In genomic region chr15:85411992-85412538, GRCh38 we compare ENCODE assay signal across 13 cellular contexts. TPM values are rescaled to one million over a fixed set of nuclear protein-coding genes. Genes with fewer than 3 reads are reported as not detected.
DNase-seq lines count a peak whose midpoint lies in the region; ATAC-seq, FAIRE-seq and TF ChIP-seq lines count a peak whose summit lies in the region.
"Had no signal": no experiment of that assay in that cellular context is flagged by ENCODE, and none has a peak within 500 bp of the region (broad histone marks: within the 10 kb centered on the region; RNA-seq: fewer than 3 reads in every experiment).

No MANE protein-coding gene starts in this region.

- POLR2A ChIA-PET in A549 (lab: Yijun Ruan, JAX): interaction anchor here (0.6 to 4.6 kb wide), 3 partner anchors 32 to 82 kb away, joined by 8 to 34 read pairs (median 24); partner anchors contain the start of gene AKAP13

- peaks cover 68% of the 10 kb centered on the region for H3K4me1 ChIP-seq in A549

- no peak for TF ChIP-seq EP300 in A549 (IDR thresholded peaks at IDR 0.05)

- peak; percentile 51 for FAIRE-seq in A549 (lab: Jason Lieb, UNC)

- no peaks in the 10 kb centered on the region for H3K9me3 ChIP-seq in A549
- H3K9me3 ChIP-seq: gastroesophageal sphincter had no signal

- TF ChIP-seq RAD21 in A549 (conservative IDR thresholded peaks at IDR 0.05 in 1 of 2, IDR thresholded peaks at IDR 0.05 in 1 of 2): no peak

- no peak overlapping the region for H3K4me3 ChIP-seq in A549
- H3K4me3 ChIP-seq: gastroesophageal sphincter had no signal

- CTCF ChIA-PET in A549 (lab: Yijun Ruan, JAX): interaction anchor here (1.0 to 15.1 kb wide), 20 partner anchors 8 to 122 kb away, joined by 3 to 247 read pairs (median 11); no protein-coding TSS in a partner anchor

- H3K4me2 ChIP-seq in A549: peak overlapping the region; percentile 77

- no peak for TF ChIP-seq POLR2A in A549 (IDR thresholded peaks at IDR 0.05; ENCODE audit: low read length)

- DNase-seq in A549 (ENCODE audit: low read depth in 1 of 2, low spot score in 1 of 2): no peak
- DNase-seq in ELR (ENCODE audit: low read depth): peak; percentile 79
- peak; percentile 50 for DNase-seq in RPMI7951 (ENCODE audit: low read depth)
- peak; percentile 35 for DNase-seq in fibroblast of gingiva (ENCODE audit: low read depth)
- DNase-seq in NCI-H1930 (lab: John Stamatoyannopoulos, UW): no peak
- DNase-seq in NCI-H1048 (lab: John Stamatoyannopoulos, UW): no peak
- DNase-seq in RPMI8226: no peak
- DNase-seq: activated naive CD4-positive, alpha-beta T cell; Calu3; NCI-H2227 treated with DMSO at 0.1 percent for 48 hours; T1000 had no signal

- ATAC-seq in A549 (no peak), GM21367 (IDR thresholded peaks at IDR 0.05; ENCODE audit: unreplicated experiment) (no peak)
- ATAC-seq: gastroesophageal sphincter had no signal

- TF ChIP-seq CTCF in A549 (IDR thresholded peaks at IDR 0.05): no peak

- 7% methylated on average over 4 of the region's 4 CpGs for WGBS in A549 (ENCODE audit: missing lambda C conversion rate)

- H3K27ac ChIP-seq in A549: peak overlapping the region; percentile 61 to 81; a peak in 4 of 6 replicates

TF ChIP-seq in A549, 52 proteins besides CTCF, POLR2A, EP300 and RAD21:
- no peak for TF ChIP-seq ZC3H11A (IDR thresholded peaks at IDR 0.05)
- TF ChIP-seq FOSL2 (IDR thresholded peaks at IDR 0.05): no peak
- 0 out of 2 replicates have a peak, but pooled peaks have one; percentile 25 for TF ChIP-seq FOSL2 (CRISPR knock-in tag; IDR thresholded peaks at IDR 0.05)

RNA-seq across cellular contexts. Expression of gene AKAP13, which starts 31.7 kb away (rescaled TPM):
- polyA plus RNA-seq in A549 (2011; rRNA removed) (28.8 and 59.7 TPM in 2 replicates), A549 (2017; fragmentation: RNase III; extraction: RNeasy Plus Mini Kit Qiagen cat#74134 plus additional on column Dnase treatment) (19.9 to 21.5 TPM (median 20.4 TPM) in 3 replicates)
- 11.0 and 12.3 TPM in 2 replicates for polyA plus RNA-seq in A549 (2012; cell fraction: cytosol; rRNA removed)
- 75.3 and 75.7 TPM in 2 replicates for polyA plus RNA-seq in A549 (2012; cell fraction: nucleus; rRNA removed)
- 168 and 171 TPM in 2 replicates for polyA minus RNA-seq in A549 (2011; rRNA and poly(A)+ RNA removed)
- total RNA-seq in RPMI7951 (2014; rRNA removed; shearing (Covaris generic)): 27.3 and 28.5 TPM in 2 replicates

Comparison
In these comparisons a context has a peak if more than half of its experiments do, and no peak if none do; other contexts are left out.
1. DNase-seq: peak in ELR (single experiment), RPMI7951 (single experiment) and fibroblast of gingiva (single experiment); none in A549 (0 of 2), NCI-H1930 (0 of 2), NCI-H1048 (single experiment) and RPMI8226 (single experiment).